ENCODE assay signal across 1 cellular context in genomic region chr2:135985018-135985825, GRCh38.
A peak's percentile ranks its signal among the peaks of the same experiment; 100 is the strongest.
TF ChIP-seq lines count a peak whose summit lies in the region.

Gene DARS1, minus strand, starts transcription at chr2:135985626. Its CDS starts 158 bp downstream, at chr2:135985468.

TF ChIP-seq in HepG2, 621 proteins besides CTCF, POLR2A, EP300 and RAD21 (continued from another document and continues in another):
- TF ChIP-seq GABPA (IDR thresholded peaks at IDR 0.05; ENCODE audit: low read depth, low read length) (peak; percentile 61), GABPA (CRISPR knock-in tag; IDR thresholded peaks at IDR 0.05; ENCODE audit: low read depth) (peak; percentile 91), MED1 (CRISPR knock-in tag; IDR thresholded peaks at IDR 0.05) (peak; percentile 87), HMG20A (CRISPR knock-in tag; IDR thresholded peaks at IDR 0.05; ENCODE audit: borderline replicate concordance) (peak; percentile 11), GTF2F1 (IDR thresholded peaks at IDR 0.05; ENCODE audit: low read length) (no peak), ZNF674 (CRISPR knock-in tag; IDR thresholded peaks at IDR 0.05; ENCODE audit: low read depth) (no peak), ZNF772 (CRISPR knock-in tag; IDR thresholded peaks at IDR 0.05) (peak; percentile 68), ZNF17 (CRISPR knock-in tag; IDR thresholded peaks at IDR 0.05) (peak; percentile 76; the same call in 1 of the 2 replicates), LRRFIP1 (CRISPR knock-in tag; conservative IDR thresholded peaks at IDR 0.05) (no peak), ATAD3A (CRISPR knock-in tag; IDR thresholded peaks at IDR 0.05) (peak; percentile 78; the same call in 1 of the 2 replicates), CBFB (CRISPR knock-in tag; IDR thresholded peaks at IDR 0.05) (peak; percentile 61; the same call in 1 of the 2 replicates), BORCS8-MEF2B (CRISPR knock-in tag; IDR thresholded peaks at IDR 0.05) (peak; percentile 91; the same call in 1 of the 2 replicates), KLF12 (CRISPR knock-in tag; IDR thresholded peaks at IDR 0.05; ENCODE audit: borderline replicate concordance) (peak; percentile 73), CEBPZ (IDR thresholded peaks at IDR 0.05; ENCODE audit: low read length) (no peak), ZNF34 (CRISPR knock-in tag; IDR thresholded peaks at IDR 0.05; ENCODE audit: borderline replicate concordance) (no peak; the same call in none of the 2 replicates), ARNT2 (CRISPR knock-in tag; IDR thresholded peaks at IDR 0.05; ENCODE audit: low read depth) (peak; percentile 99; the same call in 1 of the 2 replicates), MXI1 (IDR thresholded peaks at IDR 0.05; ENCODE audit: borderline replicate concordance, low read depth, low read length) (peak; percentile 97; the same call in 2 of the 3 replicates), ZNF569 (CRISPR knock-in tag; IDR thresholded peaks at IDR 0.05; ENCODE audit: borderline replicate concordance) (peak; percentile 89; the same call in 1 of the 2 replicates), KLF11 (CRISPR knock-in tag; IDR thresholded peaks at IDR 0.05) (0 out of 2 replicates have a peak, but pooled peaks have one; percentile 38), HNRNPK (IDR thresholded peaks at IDR 0.05; ENCODE audit: low read depth, low read length, poor library complexity, severe bottlenecking) (peak; percentile 72), NCOR1 (IDR thresholded peaks at IDR 0.05; ENCODE audit: borderline replicate concordance, low read length) (no peak), NFIB (CRISPR knock-in tag; IDR thresholded peaks at IDR 0.05; ENCODE audit: borderline replicate concordance) (no peak), KLF6 (CRISPR knock-in tag; IDR thresholded peaks at IDR 0.05) (peak; percentile 88; the same call in 1 of the 2 replicates), BRCA1 (CRISPR knock-in tag; IDR thresholded peaks at IDR 0.05) (peak; percentile 97), TCF12 (IDR thresholded peaks at IDR 0.05) (no peak), TCF12 (CRISPR knock-in tag; IDR thresholded peaks at IDR 0.05) (peak; percentile 72; the same call in 1 of the 2 replicates), ZNF224 (CRISPR knock-in tag; IDR thresholded peaks at IDR 0.05) (peak; percentile 93; the same call in 1 of the 2 replicates), ZHX2 (IDR thresholded peaks at IDR 0.05; ENCODE audit: low read depth) (0 out of 2 replicates have a peak, but pooled peaks have one; percentile 21), ZHX2 (CRISPR knock-in tag; IDR thresholded peaks at IDR 0.05; ENCODE audit: borderline replicate concordance) (peak; percentile 88; the same call in 1 of the 2 replicates), TERF1 (CRISPR knock-in tag; IDR thresholded peaks at IDR 0.05) (no peak), SP1 (IDR thresholded peaks at IDR 0.05) (peak; percentile 86; the same call in 1 of the 2 replicates), SP1 (CRISPR knock-in tag; IDR thresholded peaks at IDR 0.05) (peak; percentile 36; the same call in 1 of the 2 replicates), ZNF260 (CRISPR knock-in tag; IDR thresholded peaks at IDR 0.05; ENCODE audit: borderline replicate concordance, low read depth) (no peak; the same call in 1 of the 2 replicates), THAP11 (CRISPR knock-in tag; IDR thresholded peaks at IDR 0.05) (peak; percentile 86), ZBED4 (CRISPR knock-in tag; IDR thresholded peaks at IDR 0.05; ENCODE audit: borderline replicate concordance) (no peak), BCL6 (CRISPR knock-in tag; IDR thresholded peaks at IDR 0.05) (peak; percentile 23; the same call in 1 of the 2 replicates), PITX1 (CRISPR knock-in tag; IDR thresholded peaks at IDR 0.05) (peak; percentile 72), ZNF660 (CRISPR knock-in tag; IDR thresholded peaks at IDR 0.05; ENCODE audit: borderline replicate concordance, low read depth) (no peak; the same call in 1 of the 2 replicates), STAT6 (CRISPR knock-in tag; IDR thresholded peaks at IDR 0.05; ENCODE audit: borderline replicate concordance) (peak; percentile 26; the same call in 1 of the 2 replicates), HOXA9 (CRISPR knock-in tag; IDR thresholded peaks at IDR 0.05; ENCODE audit: borderline replicate concordance) (0 out of 2 replicates have a peak, but pooled peaks have one; percentile 66), ZNF883 (CRISPR knock-in tag; IDR thresholded peaks at IDR 0.05; ENCODE audit: not compliant biosample characterization) (peak; percentile 96)
